In genomic region chr18:35376393-35376741, GRCh38 we compare ENCODE assay signal across 8 cellular contexts. TPM values are rescaled to one million over a fixed set of nuclear protein-coding genes. Genes with fewer than 3 reads are reported as not detected.
DNase-seq lines count a peak whose midpoint lies in the region; ATAC-seq and TF ChIP-seq lines count a peak whose summit lies in the region.

No MANE protein-coding gene starts in this region.

- H3K9me3 Mint-ChIP-seq in IgD-negative memory B cell = peaks cover 0 to 1% (median 0%) of the 10 kb centered on the region in 3 donors

- H3K4me3 ChIP-seq in GM12864 (ENCODE audit: low read depth, low read length) (peak overlapping the region; percentile 67), fibroblast of the aortic adventitia (ENCODE audit: low read depth, low read length) (peak overlapping the region; percentile 74), osteoblast (ENCODE audit: insufficient read depth, low read length) (peak overlapping the region; percentile 80)

- no peaks in the 10 kb centered on the region for H3K9me3 ChIP-seq in osteoblast (ENCODE audit: low read depth, low read length)

- peaks cover 4% of the 10 kb centered on the region for H3K36me3 Mint-ChIP-seq in IgD-negative memory B cell

- peaks cover 3 to 9% (median 8%) of the 10 kb centered on the region in 3 donors for H3K4me1 Mint-ChIP-seq in IgD-negative memory B cell

- H3K27ac ChIP-seq in osteoblast (ENCODE audit: low read depth, low read length) = no peak overlapping the region

- DNase-seq in GM12864 (ENCODE audit: low read depth) = no peak
- peak; percentile 6 for DNase-seq in activated CD4-positive, alpha-beta T cell treated with anti-CD3 and anti-CD28 coated beads, Interleukin-2, amount 50 U/mL, for 1 hour
- no peak for DNase-seq in fibroblast of the aortic adventitia (ENCODE audit: low read depth)
- peak; percentile 25 for DNase-seq in osteoblast (ENCODE audit: insufficient read length, low spot score, missing footprints)
- no peak for DNase-seq in hepatic stellate cell (ENCODE audit: low spot score)
- no peak for DNase-seq in HK-2 (ENCODE audit: unreplicated experiment)

- H3K27ac Mint-ChIP-seq in IgD-negative memory B cell = peak overlapping the region in 2 of 3 donors; percentile 79 to 97

- H3K27me3 ChIP-seq in osteoblast (ENCODE audit: insufficient read depth, low read length) = peaks cover 20% of the 10 kb centered on the region

- peak overlapping the region; percentile 81 for H3K4me2 ChIP-seq in osteoblast (ENCODE audit: insufficient read depth, low read length)

- peak overlapping the region; percentile 79 for H2AFZ ChIP-seq in osteoblast (ENCODE audit: low read length)

- H3K4me3 Mint-ChIP-seq in IgD-negative memory B cell = peak overlapping the region; percentile 88 to 96 (median 94)

- H3K36me3 ChIP-seq in osteoblast (ENCODE audit: insufficient read depth, low read length) = no peaks in the 10 kb centered on the region

- H3K4me1 ChIP-seq in osteoblast (ENCODE audit: insufficient read depth, low read length) = peaks cover 22% of the 10 kb centered on the region

- peaks cover 2% of the 10 kb centered on the region for H3K27me3 Mint-ChIP-seq in IgD-negative memory B cell

- TF ChIP-seq CTCF in GM12864 (IDR thresholded peaks at IDR 0.05; ENCODE audit: low read depth, low read length, missing control alignments) (no peak), fibroblast of the aortic adventitia (IDR thresholded peaks at IDR 0.05; ENCODE audit: insufficient read depth, low read length) (no peak), osteoblast (IDR thresholded peaks at IDR 0.05; ENCODE audit: extremely low read depth, low read depth, low read length) (no peak)

- peak; percentile 55 for ATAC-seq in GM21528 (IDR thresholded peaks at IDR 0.05; ENCODE audit: low FRiP score, unreplicated experiment)

- H3K79me2 ChIP-seq in osteoblast (ENCODE audit: insufficient read depth, low read length) = no peaks in the 10 kb centered on the region

- H4K20me1 ChIP-seq in osteoblast (ENCODE audit: insufficient read depth, low read length) = no peaks in the 10 kb centered on the region

RNA-seq across cellular contexts. Expression of gene ZNF396, which starts 0.8 kb away (rescaled TPM):
- 1.5 TPM for polyA plus RNA-seq in IgD-negative memory B cell
- 2.0 and 2.4 TPM in 2 replicates for total RNA-seq in fibroblast of the aortic adventitia (ENCODE audit: low replicate concordance)
- 1.8 and 3.3 TPM in 2 replicates for total RNA-seq in osteoblast

RNA-seq across cellular contexts. Expression of gene ZNF24, which starts 32.1 kb away (rescaled TPM):
- 86.9 TPM for polyA plus RNA-seq in IgD-negative memory B cell
- total RNA-seq in fibroblast of the aortic adventitia (ENCODE audit: low replicate concordance) (16.5 and 29.4 TPM in 2 replicates), osteoblast (27.4 and 29.7 TPM in 2 replicates)

Comparison
In these comparisons a context has a peak if more than half of its experiments do, and no peak if none do; other contexts are left out.
1. DNase-seq: peak in activated CD4-positive, alpha-beta T cell treated with anti-CD3 and anti-CD28 coated beads, Interleukin-2, amount 50 U/mL, for 1 hour (single experiment) and osteoblast (single experiment); none in GM12864 (single experiment), fibroblast of the aortic adventitia (single experiment), hepatic stellate cell (single experiment) and HK-2 (single experiment).
2. Peak in every context shown above with its lines, with median percentiles within 50 percentile points of each other: H3K4me3 ChIP-seq.